In genomic region chr16:4411684-4412083, GRCh38 we compare ENCODE assay signal across 15 cellular contexts. TPM values are rescaled to one million over a fixed set of nuclear protein-coding genes. Genes with fewer than 3 reads are reported as not detected.
DNase-seq lines count a peak whose midpoint lies in the region; ATAC-seq and TF ChIP-seq lines count a peak whose summit lies in the region.
"Had no signal": no experiment of that assay in that cellular context is flagged by ENCODE, and none has a peak within 500 bp of the region (broad histone marks: within the 10 kb centered on the region; RNA-seq: fewer than 3 reads in every experiment).

No MANE protein-coding gene starts in this region.

- peak overlapping the region; percentile 99 for H3K27ac ChIP-seq in substantia nigra (ENCODE audit: low read depth, low read length, poor library complexity, severe bottlenecking)
- H3K27ac ChIP-seq: BLaER1 had no signal

- no peak for ATAC-seq in HG03025 (IDR thresholded peaks at IDR 0.05; ENCODE audit: low FRiP score, unreplicated experiment)
- no peak for ATAC-seq in GM19455 (IDR thresholded peaks at IDR 0.05; ENCODE audit: unreplicated experiment)
- ATAC-seq in HG02798 (IDR thresholded peaks at IDR 0.05; ENCODE audit: poor library complexity, unreplicated experiment) = no peak
- ATAC-seq: activated T-helper 17 cell treated with anti-CD3 and anti-CD28 coated beads, Interleukin-2, amount 50 U/mL, for 72 hours; K562; Panc1 had no signal

- DNase-seq in NCI-H1105 (lab: John Stamatoyannopoulos, UW) (peak; percentile 6), epidermal melanocyte (ENCODE audit: insufficient read length, low spot score) (peak; percentile 76), mucosa of gallbladder (ENCODE audit: low spot score) (peak; percentile 34), substantia nigra (lab: John Stamatoyannopoulos, UW) (peak; percentile 60 to 98 (median 91)), GM10266 (ENCODE audit: extremely low spot score) (no peak)
- DNase-seq: activated CD4-positive, alpha-beta T cell treated with anti-CD3 and anti-CD28 coated beads, Interleukin-2, amount 50 U/mL, for 1 hour; NCI-H146; stimulated activated CD4-positive, alpha-beta T cell treated with anti-CD3 and anti-CD28 coated beads, Interleukin-4, amount 100 ng/mL, for 1 hour had no signal

- TF ChIP-seq CTCF in GM10266 (IDR thresholded peaks at IDR 0.05; ENCODE audit: control insufficient read depth, insufficient read depth, low read depth, missing control alignments) = no peak

RNA-seq across cellular contexts. Expression of gene CORO7, which starts 4.7 kb away (rescaled TPM):
- 58.3 TPM for total RNA-seq in mucosa of gallbladder

RNA-seq across cellular contexts. Expression of gene DNAJA3, which starts 14.0 kb away (rescaled TPM):
- 41.0 TPM for total RNA-seq in mucosa of gallbladder

RNA-seq across cellular contexts. Expression of gene VASN, which starts 40.0 kb away (rescaled TPM):
- 31.5 TPM for total RNA-seq in mucosa of gallbladder
